In genomic region chr16:89700649-89701424, GRCh38 we compare ENCODE assay signal across 8 cellular contexts. TPM values are rescaled to one million over a fixed set of nuclear protein-coding genes. Genes with fewer than 3 reads are reported as not detected.
A peak's percentile ranks its signal among the peaks of the same experiment; 100 is the strongest.
DNase-seq lines count a peak whose midpoint lies in the region; ATAC-seq and TF ChIP-seq lines count a peak whose summit lies in the region.

No MANE protein-coding gene starts in this region.

- CTCF ChIA-PET in CD4-positive, alpha-beta T cell (lab: Charles Lee): interaction anchor here (0.7 to 5.9 kb wide), 36 partner anchors 11 to 216 kb away, joined by 3 to 73 read pairs (median 4); partner anchors contain the start of genes CDK10, CHMP1A, FANCA and SPATA33
- CTCF ChIA-PET in activated naive CD4-positive, alpha-beta T cell treated with anti-CD3 and anti-CD28 coated beads for 36 hours (lab: Charles Lee): interaction anchor here (0.7 to 3.2 kb wide), 29 partner anchors 9 to 320 kb away, joined by 3 to 28 read pairs (median 4); partner anchors contain the start of genes CDK10 and TCF25

- intact Hi-C loops in CD4-positive, alpha-beta T cell (cut with DNase I, micrococcal nuclease): loop anchor here (1.0 to 5.0 kb wide), 8 partner anchors 15 to 316 kb away; partner anchors contain the start of genes CDK10 (in 1 of the 2), DBNDD1 (in 1 of the 2) and TCF25 (in 1 of the 2)
- intact Hi-C loops in activated naive CD4-positive, alpha-beta T cell treated with anti-CD3 and anti-CD28 coated beads for 36 hours (cut with micrococcal nuclease): loop anchor here (1.0 to 5.0 kb wide), 8 partner anchors 15 to 296 kb away; partner anchors contain the start of genes CDK10, FANCA, RPL13 and ZNF276
- intact Hi-C loops in ovary (cut with DNase I): loop anchor here in 3 of 4 donors (10.0 kb wide), 2 partner anchors 94 to 154 kb away; no protein-coding TSS in a partner anchor

- no peak for TF ChIP-seq POLR2A in ovary (IDR thresholded peaks at IDR 0.05)

- ATAC-seq in CD4-positive, alpha-beta T cell (ENCODE audit: poor library complexity): peak; percentile 22
- ATAC-seq in GM21825 (IDR thresholded peaks at IDR 0.05; ENCODE audit: unreplicated experiment): peak; percentile 11

- no peaks in the 10 kb centered on the region for H3K9me3 Mint-ChIP-seq in CD4-positive, alpha-beta T cell
- H3K9me3 Mint-ChIP-seq in activated naive CD4-positive, alpha-beta T cell treated with anti-CD3 and anti-CD28 coated beads for 36 hours: no peaks in the 10 kb centered on the region

- no peak for TF ChIP-seq CTCF in CD4-positive, alpha-beta T cell (IDR thresholded peaks at IDR 0.05)
- peak in 1 of 3 donors; percentile 11 for TF ChIP-seq CTCF in ovary (IDR thresholded peaks at IDR 0.05)

- H3K27ac ChIP-seq in CD4-positive, alpha-beta T cell (ENCODE audit: low read depth, low read length): peak overlapping the region; percentile 77
- H3K27ac ChIP-seq in ovary: peak overlapping the region; percentile 65 to 66

- peak overlapping the region; percentile 81 for H3K27ac Mint-ChIP-seq in CD4-positive, alpha-beta T cell
- H3K27ac Mint-ChIP-seq in activated naive CD4-positive, alpha-beta T cell treated with anti-CD3 and anti-CD28 coated beads for 36 hours: peak overlapping the region; percentile 63

- H3K27me3 Mint-ChIP-seq in CD4-positive, alpha-beta T cell: no peaks in the 10 kb centered on the region
- no peaks in the 10 kb centered on the region for H3K27me3 Mint-ChIP-seq in activated naive CD4-positive, alpha-beta T cell treated with anti-CD3 and anti-CD28 coated beads for 36 hours (ENCODE audit: low read depth)

- peak overlapping the region; percentile 81 for H3K4me3 ChIP-seq in NT2/D1 (ENCODE audit: insufficient read length, low read depth)
- peak overlapping the region; percentile 55 for H3K4me3 ChIP-seq in ovary

- H3K4me3 Mint-ChIP-seq in CD4-positive, alpha-beta T cell: peak overlapping the region; percentile 83
- H3K4me3 Mint-ChIP-seq in activated naive CD4-positive, alpha-beta T cell treated with anti-CD3 and anti-CD28 coated beads for 36 hours: peak overlapping the region; percentile 75

- peaks cover 31% of the 10 kb centered on the region for H3K36me3 ChIP-seq in NT2/D1 (ENCODE audit: insufficient read depth, insufficient read length, low read length)
- no peaks in the 10 kb centered on the region for H3K36me3 ChIP-seq in ovary

- peaks cover 18% of the 10 kb centered on the region for H3K4me1 Mint-ChIP-seq in CD4-positive, alpha-beta T cell (ENCODE audit: low read depth)
- peaks cover 22% of the 10 kb centered on the region for H3K4me1 Mint-ChIP-seq in activated naive CD4-positive, alpha-beta T cell treated with anti-CD3 and anti-CD28 coated beads for 36 hours (ENCODE audit: low read depth)

- H3K36me3 Mint-ChIP-seq in CD4-positive, alpha-beta T cell (ENCODE audit: low read depth): peaks cover 14% of the 10 kb centered on the region
- no peaks in the 10 kb centered on the region for H3K36me3 Mint-ChIP-seq in activated naive CD4-positive, alpha-beta T cell treated with anti-CD3 and anti-CD28 coated beads for 36 hours (ENCODE audit: low read depth)

- H3K9ac ChIP-seq in NT2/D1 (ENCODE audit: insufficient read length, low read depth): peak overlapping the region; percentile 90

- no peaks in the 10 kb centered on the region for H3K9me3 ChIP-seq in CD4-positive, alpha-beta T cell (ENCODE audit: control insufficient read depth, low read length)
- H3K9me3 ChIP-seq in NT2/D1 (ENCODE audit: insufficient read depth, low read length): no peaks in the 10 kb centered on the region
- H3K9me3 ChIP-seq in ovary: no peaks in the 10 kb centered on the region

- no peaks in the 10 kb centered on the region for H3K27me3 ChIP-seq in CD4-positive, alpha-beta T cell (ENCODE audit: control insufficient read depth, insufficient read depth, low read length)
- H3K27me3 ChIP-seq in NT2/D1 (ENCODE audit: insufficient read depth, insufficient read length) (peaks cover 14% of the 10 kb centered on the region), ovary (no peaks in the 10 kb centered on the region)

- WGBS in ovary, 3 donors: 1 to 2% (median 1%) methylated on average over 67 to 78 of the region's 78 CpGs

- DNase-seq in CD4-positive, alpha-beta T cell: peak in 9 of 10 experiments; percentile 27 to 63 (median 48)
- DNase-seq in NT2/D1 (ENCODE audit: low read depth, low spot score): peak; percentile 46
- peak; percentile 65 for DNase-seq in activated naive CD4-positive, alpha-beta T cell treated with anti-CD3 and anti-CD28 coated beads for 36 hours
- peak; percentile 59 for DNase-seq in germinal center (ENCODE audit: low spot score)
- DNase-seq in ovary: peak in 4 of 5 donors; percentile 58 to 67 (median 64)
- DNase-seq in C1 segment of cervical spinal cord (lab: John Stamatoyannopoulos, UW): no peak
- DNase-seq in inferior parietal cortex (ENCODE audit: extremely low spot score): no peak

- POLR2A ChIA-PET in CD4-positive, alpha-beta T cell (lab: Charles Lee): interaction anchor here (0.7 to 4.4 kb wide), 18 partner anchors 10 to 1981 kb away, joined by 3 to 35 read pairs (median 4); partner anchors contain the start of genes CDK10, TCF25 and VPS9D1

- H3K4me1 ChIP-seq in NT2/D1 (ENCODE audit: insufficient read depth, insufficient read length): peaks cover 20% of the 10 kb centered on the region
- peaks cover 11% of the 10 kb centered on the region for H3K4me1 ChIP-seq in ovary (ENCODE audit: insufficient read depth)

- no peak for TF ChIP-seq EP300 in ovary (IDR thresholded peaks at IDR 0.05)

RNA-seq across cellular contexts. Expression of gene SPATA2L, which starts 0.7 kb away (rescaled TPM):
- 10 to 100 TPM; 26.1 to 28.3 TPM for total RNA-seq in CD4-positive, alpha-beta T cell
- 1 to 10 TPM in 1 of 2 experiments, under 1 TPM in 1; 0.93 to 1.2 TPM for total RNA-seq in activated naive CD4-positive, alpha-beta T cell treated with anti-CD3 and anti-CD28 coated beads for 36 hours
- total RNA-seq in ovary: 10 to 100 TPM in 4 of 7 donors, 1 to 10 TPM in 3; 3.6 to 29.8 (median 11.1) TPM
- polyA plus RNA-seq in ovary: 1 to 10 TPM in 1 of 2 donors, under 1 TPM in 1; 0.42 to 4.8 TPM

RNA-seq across cellular contexts. Expression of gene CDK10, which starts 14.3 kb away (rescaled TPM):
- 10 to 100 TPM; 58.9 to 62.8 TPM for total RNA-seq in CD4-positive, alpha-beta T cell
- total RNA-seq in activated naive CD4-positive, alpha-beta T cell treated with anti-CD3 and anti-CD28 coated beads for 36 hours: 100 to 1,000 TPM; 128 to 158 TPM
- total RNA-seq in ovary: 10 to 100 TPM; 22.8 to 62.1 (median 51.9) TPM
- 10 to 100 TPM; 16.9 to 54.5 TPM for polyA plus RNA-seq in ovary

RNA-seq across cellular contexts. Expression of gene VPS9D1, which starts 19.9 kb away (rescaled TPM):
- 10 to 100 TPM; 18.5 to 21.8 TPM for total RNA-seq in CD4-positive, alpha-beta T cell
- 1 to 10 TPM in 1 of 2 experiments, under 1 TPM in 1; 0.91 to 1.4 TPM for total RNA-seq in activated naive CD4-positive, alpha-beta T cell treated with anti-CD3 and anti-CD28 coated beads for 36 hours
- 10 to 100 TPM in 4 of 7 donors, 1 to 10 TPM in 3; 4.2 to 15.5 (median 10.0) TPM for total RNA-seq in ovary
- polyA plus RNA-seq in ovary: 1 to 10 TPM in 1 of 2 donors, under 1 TPM in 1; 0.50 to 9.7 TPM

RNA-seq across cellular contexts. Expression of gene ZNF276, which starts 20.5 kb away (rescaled TPM):
- total RNA-seq in CD4-positive, alpha-beta T cell: 100 to 1,000 TPM; 127 to 137 TPM
- total RNA-seq in activated naive CD4-positive, alpha-beta T cell treated with anti-CD3 and anti-CD28 coated beads for 36 hours: 10 to 100 TPM; 19.8 to 25.3 TPM
- total RNA-seq in ovary: 10 to 100 TPM; 21.7 to 39.9 (median 28.3) TPM
- 10 to 100 TPM in 1 of 2 donors, 1 to 10 TPM in 1; 7.1 to 25.2 TPM for polyA plus RNA-seq in ovary

RNA-seq across cellular contexts. Expression of gene SPATA33, which starts 43.2 kb away (rescaled TPM):
- total RNA-seq in CD4-positive, alpha-beta T cell: 1 to 10 TPM; 4.4 to 7.1 TPM
- total RNA-seq in activated naive CD4-positive, alpha-beta T cell treated with anti-CD3 and anti-CD28 coated beads for 36 hours: 1 to 10 TPM; 6.5 to 7.0 TPM
- 1 to 10 TPM; 1.5 to 8.2 (median 5.8) TPM for total RNA-seq in ovary
- 1 to 10 TPM; 3.4 to 3.7 TPM for polyA plus RNA-seq in ovary

Comparison
In these comparisons a context has a peak if more than half of its experiments do, and no peak if none do; other contexts are left out.
1. DNase-seq: peak in CD4-positive, alpha-beta T cell (9 of 10), NT2/D1 (single experiment), activated naive CD4-positive, alpha-beta T cell treated with anti-CD3 and anti-CD28 coated beads for 36 hours (single experiment), germinal center (single experiment) and ovary (4 of 5); none in C1 segment of cervical spinal cord (0 of 14) and inferior parietal cortex (single experiment).